7 cellular contexts compared by ENCODE assay signal in the genomic region with DNA sequence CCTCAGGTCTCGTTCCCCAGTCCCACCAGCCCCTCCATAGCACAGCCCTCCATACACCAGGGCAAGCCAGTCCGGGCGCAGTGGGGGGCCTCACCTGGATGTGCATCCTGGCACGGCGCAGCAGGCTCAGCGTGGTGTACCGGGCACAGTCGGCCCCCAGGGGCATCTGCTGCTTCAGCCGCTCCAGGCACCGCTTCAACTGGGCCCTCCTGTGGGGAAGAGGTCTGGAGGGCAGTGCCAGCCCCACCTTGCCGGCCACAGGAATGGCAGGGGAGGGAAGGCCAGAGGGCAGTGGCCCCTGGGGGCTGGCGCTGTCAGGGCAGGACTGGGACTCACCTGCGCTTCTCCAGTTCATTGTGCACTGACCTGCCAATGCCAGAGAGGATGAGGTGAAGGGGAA. TPM values are rescaled to one million over a fixed set of nuclear protein-coding genes. Genes with fewer than 3 reads are reported as not detected.
DNase-seq lines count a peak whose midpoint lies in the region; ATAC-seq and TF ChIP-seq lines count a peak whose summit lies in the region.

No MANE protein-coding gene starts in this region.

- H2AFZ ChIP-seq in DND-41 (ENCODE audit: low read depth, low read length) (no peak overlapping the region), Karpas-422 (ENCODE audit: low read length) (no peak overlapping the region)

- H3K9ac ChIP-seq in DND-41 (ENCODE audit: low read depth, low read length) (peak overlapping the region; percentile 77), Karpas-422 (ENCODE audit: low read length) (no peak overlapping the region)

- in situ Hi-C loops in brain microvascular endothelial cell (cut with HindIII; ENCODE audit: low pct_ligation_motif_present, low sequenced_read_pairs), result loop anchor here (25.0 kb wide), 1 partner anchor 127 kb away; the partner anchor contains the start of genes GRK6 and PRR7

- 87 to 90% (median 89%) methylated on average over 13 of the region's 13 CpGs for WGBS in ovary, 3 donors

- no peak for TF ChIP-seq POLR2A in ovary (IDR thresholded peaks at IDR 0.05)

- peaks cover 66% of the 10 kb centered on the region for H3K4me1 ChIP-seq in DND-41 (ENCODE audit: insufficient read depth, low read length)
- H3K4me1 ChIP-seq in Karpas-422 (ENCODE audit: low read length), result peaks cover 38% of the 10 kb centered on the region
- peaks cover 79 to 83% of the 10 kb centered on the region in 2 experiments for H3K4me1 ChIP-seq in neutrophil (ENCODE audit: control insufficient read depth in 1 of 2, insufficient read depth in 1 of 2, low read depth in 1 of 2, low read length in 1 of 2)
- H3K4me1 ChIP-seq in ovary (ENCODE audit: insufficient read depth), result peaks cover 3% of the 10 kb centered on the region

- H4K20me1 ChIP-seq in DND-41 (ENCODE audit: insufficient read depth, low read length) (peaks cover 45% of the 10 kb centered on the region), Karpas-422 (ENCODE audit: insufficient read depth, low read depth, low read length) (peaks cover 14% of the 10 kb centered on the region)

- H3K79me2 ChIP-seq in DND-41 (ENCODE audit: insufficient read depth, low read length) (peaks cover 71% of the 10 kb centered on the region), Karpas-422 (ENCODE audit: low read length) (peaks cover 5% of the 10 kb centered on the region)

- intact Hi-C loops in ovary (cut with DNase I), result loop anchor here in 3 of 4 donors (10.0 kb wide), 2 partner anchors 144 to 194 kb away; partner anchors contain the start of gene DOK3 (in 1 of the 3)

- DNase-seq in DND-41 (no peak), Karpas-422 (no peak), brain microvascular endothelial cell (no peak), ovary (no peak)

- ATAC-seq in DND-41 (ENCODE audit: insufficient read depth, low read depth), result no peak
- no peak for ATAC-seq in HG03108 (IDR thresholded peaks at IDR 0.05; ENCODE audit: unreplicated experiment)
- no peak for ATAC-seq in HG03045 (IDR thresholded peaks at IDR 0.05; ENCODE audit: unreplicated experiment)

- TF ChIP-seq CTCF in DND-41 (IDR thresholded peaks at IDR 0.05; ENCODE audit: borderline replicate concordance, extremely low read depth, low read length, poor library complexity, severe bottlenecking) (no peak), brain microvascular endothelial cell (IDR thresholded peaks at IDR 0.05; ENCODE audit: low read depth, low read length, missing control alignments) (no peak), neutrophil (IDR thresholded peaks at IDR 0.05) (no peak), ovary (IDR thresholded peaks at IDR 0.05) (no peak)

- H3K27ac ChIP-seq in DND-41 (ENCODE audit: low read length) (peak overlapping the region; percentile 83), Karpas-422 (ENCODE audit: low read length) (peak overlapping the region; percentile 46), brain microvascular endothelial cell (no peak overlapping the region), neutrophil (peak overlapping the region; percentile 95), ovary (no peak overlapping the region)

- H3K4me3 ChIP-seq in DND-41 (ENCODE audit: low read depth in 1 of 2, low read length in 2 of 2) (peak overlapping the region; percentile 79; a peak in 3 of 4 replicates), Karpas-422 (ENCODE audit: low read length) (peak overlapping the region; percentile 94; the same call in 1 of the 2 replicates), brain microvascular endothelial cell (ENCODE audit: low read depth, low read length) (peak overlapping the region; percentile 65), neutrophil (ENCODE audit: low read depth in 1 of 2, low read length in 1 of 2) (peak overlapping the region; percentile 79 to 99), ovary (no peak overlapping the region)

- H3K4me2 ChIP-seq in DND-41 (ENCODE audit: insufficient read depth, low read length) (peak overlapping the region; percentile 81), Karpas-422 (ENCODE audit: low read depth, low read length, poor library complexity, severe bottlenecking) (peak overlapping the region; percentile 74)

- H3K36me3 ChIP-seq in DND-41 (ENCODE audit: insufficient read depth, low read length), result peaks cover 59% of the 10 kb centered on the region
- H3K36me3 ChIP-seq in Karpas-422 (ENCODE audit: insufficient read depth, low read length), result peaks cover 4% of the 10 kb centered on the region; the same call in 1 of the 2 replicates
- peaks cover 18% of the 10 kb centered on the region for H3K36me3 ChIP-seq in brain microvascular endothelial cell (replicated peaks)
- peaks cover 14% of the 10 kb centered on the region for H3K36me3 ChIP-seq in neutrophil
- no peaks in the 10 kb centered on the region for H3K36me3 ChIP-seq in ovary

- H3K9me2 ChIP-seq in Karpas-422 (replicated peaks; ENCODE audit: insufficient read depth, low read length), result no peaks in the 10 kb centered on the region

- H3K9me3 ChIP-seq in DND-41 (ENCODE audit: insufficient read depth, low read length, severe bottlenecking) (no peaks in the 10 kb centered on the region), Karpas-422 (ENCODE audit: low read length) (no peaks in the 10 kb centered on the region), neutrophil (no peaks in the 10 kb centered on the region), ovary (no peaks in the 10 kb centered on the region)

- TF ChIP-seq EP300 in ovary (IDR thresholded peaks at IDR 0.05), result no peak

- H3K27me3 ChIP-seq in DND-41 (ENCODE audit: insufficient read depth, low read length, poor library complexity), result no peaks in the 10 kb centered on the region
- H3K27me3 ChIP-seq in Karpas-422 (ENCODE audit: low read length), result no peaks in the 10 kb centered on the region
- no peaks in the 10 kb centered on the region for H3K27me3 ChIP-seq in brain microvascular endothelial cell (replicated peaks)
- no peaks in the 10 kb centered on the region for H3K27me3 ChIP-seq in neutrophil
- no peaks in the 10 kb centered on the region for H3K27me3 ChIP-seq in ovary

RNA-seq across cellular contexts. Expression of gene MXD3, which starts 1.4 kb away (rescaled TPM):
- total RNA-seq in Karpas-422 (2014; rRNA removed; shearing (Covaris generic); ENCODE audit: low replicate concordance), result 12.6 and 18.3 TPM in 2 replicates
- 1 to 10 TPM; 3.2 to 9.8 (median 6.2) TPM for total RNA-seq in ovary
- 1 to 10 TPM in 1 of 2 donors, under 1 TPM in 1; 0.30 to 6.0 TPM for polyA plus RNA-seq in ovary

RNA-seq across cellular contexts. Expression of gene PRELID1, which starts 6.7 kb away (rescaled TPM):
- total RNA-seq in Karpas-422 (2014; rRNA removed; shearing (Covaris generic); ENCODE audit: low replicate concordance), result 112 and 189 TPM in 2 replicates
- total RNA-seq in ovary, result 10 to 100 TPM; 42.8 to 96.8 (median 74.6) TPM
- polyA plus RNA-seq in ovary, result 10 to 100 TPM; 65.0 to 77.6 TPM

RNA-seq across cellular contexts. Expression of gene RAB24, which starts 6.8 kb away (rescaled TPM):
- 11.4 and 30.2 TPM in 2 replicates for total RNA-seq in Karpas-422 (2014; rRNA removed; shearing (Covaris generic); ENCODE audit: low replicate concordance)
- 10 to 100 TPM; 23.3 to 40.4 (median 26.8) TPM for total RNA-seq in ovary
- 10 to 100 TPM; 17.0 to 40.4 TPM for polyA plus RNA-seq in ovary

RNA-seq across cellular contexts. Expression of gene LMAN2, which starts 41.1 kb away (rescaled TPM):
- total RNA-seq in Karpas-422 (2014; rRNA removed; shearing (Covaris generic); ENCODE audit: low replicate concordance), result 116 and 256 TPM in 2 replicates
- 100 to 1,000 TPM in 2 of 7 donors, 10 to 100 TPM in 5; 63.5 to 154 (median 93.5) TPM for total RNA-seq in ovary
- polyA plus RNA-seq in ovary, result 100 to 1,000 TPM in 1 of 2 donors, 10 to 100 TPM in 1; 85.0 to 142 TPM

RNA-seq across cellular contexts. Expression of gene RGS14, which starts 47.4 kb away (rescaled TPM):
- total RNA-seq in Karpas-422 (2014; rRNA removed; shearing (Covaris generic); ENCODE audit: low replicate concordance), result 22.6 and 70.8 TPM in 2 replicates
- 10 to 100 TPM in 1 of 7 donors, 1 to 10 TPM in 6; 4.0 to 27.0 (median 8.0) TPM for total RNA-seq in ovary
- polyA plus RNA-seq in ovary, result 1 to 10 TPM in 1 of 2 donors, under 1 TPM in 1; 0.73 to 6.2 TPM

Comparison
In these comparisons a context has a peak if more than half of its experiments do, and no peak if none do; other contexts are left out.
1. H3K27ac ChIP-seq: peak in DND-41 (single experiment), Karpas-422 (single experiment) and neutrophil (single experiment); none in brain microvascular endothelial cell (single experiment) and ovary (0 of 2).